13 cellular contexts compared by ENCODE assay signal in the genomic region with DNA sequence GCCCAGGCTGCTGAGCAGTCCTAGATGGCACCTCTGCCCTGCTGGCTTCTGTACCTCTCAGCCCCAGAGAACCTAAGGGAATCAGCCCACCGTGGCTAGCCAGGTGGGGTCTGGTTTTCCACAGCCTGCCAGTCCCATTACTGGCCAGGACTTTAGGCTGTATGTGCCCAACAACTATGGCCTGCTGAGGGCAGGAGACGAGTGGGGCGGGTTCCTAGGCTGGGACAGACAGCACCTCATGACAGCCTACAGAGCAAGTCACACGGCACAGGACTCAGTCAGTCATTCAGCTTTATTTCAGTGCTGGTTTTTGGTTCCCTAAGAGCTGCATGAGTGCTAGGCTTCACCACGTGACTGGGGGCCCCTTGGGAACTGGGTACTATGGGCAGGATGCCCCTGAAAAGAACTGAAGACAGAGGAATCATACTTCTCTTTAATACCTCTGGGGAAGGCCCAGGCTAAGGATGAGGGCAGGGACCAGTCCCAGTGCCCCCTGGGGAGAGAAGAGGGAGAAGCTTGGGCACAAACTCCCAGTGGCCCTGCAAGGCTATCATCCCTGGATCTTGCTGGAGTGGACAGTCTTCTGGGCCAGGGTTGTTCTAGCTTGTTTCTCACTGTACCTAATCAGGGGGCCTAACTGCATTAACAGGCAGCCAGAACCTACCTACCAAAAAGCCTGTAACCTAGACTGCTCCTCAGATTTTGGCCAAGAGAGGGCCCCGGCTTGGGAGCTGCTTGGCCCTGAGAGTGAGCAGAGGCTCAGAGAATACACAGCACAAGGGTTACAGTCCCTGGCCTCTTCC. TPM values are rescaled to one million over a fixed set of nuclear protein-coding genes. Genes with fewer than 3 reads are reported as not detected.
DNase-seq lines count a peak whose midpoint lies in the region; ATAC-seq lines count a peak whose summit lies in the region.
"Had no signal": no experiment of that assay in that cellular context is flagged by ENCODE, and none has a peak within 500 bp of the region (broad histone marks: within the 10 kb centered on the region; RNA-seq: fewer than 3 reads in every experiment).

No MANE protein-coding gene starts in this region.

- H3K4me3 Mint-ChIP-seq in CD4-positive, alpha-beta memory T cell: no peak overlapping the region
- no peak overlapping the region for H3K4me3 Mint-ChIP-seq in activated T-helper 17 cell treated with anti-CD3 and anti-CD28 coated beads, Interleukin-2, amount 50 U/mL, for 72 hours
- H3K4me3 Mint-ChIP-seq in naive B cell: peak overlapping the region in 5 of 8 donors; percentile 2 to 78 (median 50)
- H3K4me3 Mint-ChIP-seq: activated CD4-positive, alpha-beta T cell treated with anti-CD3 and anti-CD28 coated beads, Interleukin-2, amount 10 ng/mL, durations not matched to agents 7 days and 5 days had no signal

- no peaks in the 10 kb centered on the region for H3K27me3 Mint-ChIP-seq in CD4-positive, alpha-beta memory T cell
- H3K27me3 Mint-ChIP-seq in activated T-helper 17 cell treated with anti-CD3 and anti-CD28 coated beads, Interleukin-2, amount 50 U/mL, for 72 hours: no peaks in the 10 kb centered on the region
- no peaks in the 10 kb centered on the region for H3K27me3 Mint-ChIP-seq in naive B cell
- H3K27me3 Mint-ChIP-seq: activated CD4-positive, alpha-beta T cell treated with anti-CD3 and anti-CD28 coated beads, Interleukin-2, amount 10 ng/mL, durations not matched to agents 7 days and 5 days had no signal

- POLR2A ChIA-PET in CD4-positive, alpha-beta memory T cell (lab: Charles Lee; ENCODE audit: partially characterized antibody): interaction anchor here (1.1 to 4.5 kb wide), 2 partner anchors 14 to 154 kb away, joined by 3 to 21 read pairs; partner anchors contain the start of gene CLK3

- H3K4me3 ChIP-seq in CD4-positive, alpha-beta memory T cell (ENCODE audit: low read length in 2 of 2): no peak overlapping the region
- H3K4me3 ChIP-seq: prostate gland had no signal

- H3K36me3 Mint-ChIP-seq in CD4-positive, alpha-beta memory T cell: peaks cover 23 to 90% of the 10 kb centered on the region in 2 donors
- H3K36me3 Mint-ChIP-seq in activated T-helper 17 cell treated with anti-CD3 and anti-CD28 coated beads, Interleukin-2, amount 50 U/mL, for 72 hours (ENCODE audit: low read depth): peaks cover 81% of the 10 kb centered on the region
- H3K36me3 Mint-ChIP-seq in naive B cell: peaks cover 4 to 23% of the 10 kb centered on the region in 2 donors

- peaks cover 51% of the 10 kb centered on the region for H3K36me3 ChIP-seq in CD4-positive, alpha-beta memory T cell (ENCODE audit: insufficient read depth, low read length)

- ATAC-seq in activated T-helper 17 cell treated with anti-CD3 and anti-CD28 coated beads, Interleukin-2, amount 50 U/mL, for 72 hours (replicated peaks): no peak
- peak; percentile 68 to 69 for ATAC-seq in naive B cell (ENCODE audit: low read depth in 2 of 2)
- ATAC-seq in HG03139 (IDR thresholded peaks at IDR 0.05; ENCODE audit: unreplicated experiment): no peak
- ATAC-seq in HG03520 (IDR thresholded peaks at IDR 0.05; ENCODE audit: unreplicated experiment): no peak

- H3K9me3 Mint-ChIP-seq in CD4-positive, alpha-beta memory T cell: peaks cover 0 to 1% (median 0%) of the 10 kb centered on the region in 8 donors
- H3K9me3 Mint-ChIP-seq in activated T-helper 17 cell treated with anti-CD3 and anti-CD28 coated beads, Interleukin-2, amount 50 U/mL, for 72 hours: no peaks in the 10 kb centered on the region
- no peaks in the 10 kb centered on the region for H3K9me3 Mint-ChIP-seq in naive B cell
- H3K9me3 Mint-ChIP-seq: activated CD4-positive, alpha-beta T cell treated with anti-CD3 and anti-CD28 coated beads, Interleukin-2, amount 10 ng/mL, durations not matched to agents 7 days and 5 days had no signal

- CTCF ChIA-PET in CD4-positive, alpha-beta memory T cell (lab: Charles Lee; ENCODE audit: partially characterized antibody): interaction anchor here (0.7 to 19.9 kb wide), 12 partner anchors 6 to 352 kb away, joined by 3 to 389 read pairs (median 18); partner anchors contain the start of gene CLK3

- DNase-seq in CD4-positive, alpha-beta memory T cell: peak in 1 of 5 donors; percentile 19
- peak; percentile 1 for DNase-seq in HuH-7.5 (ENCODE audit: low spot score)
- peak; percentile 78 for DNase-seq in naive B cell
- no peak for DNase-seq in central memory CD4-positive, alpha-beta T cell
- DNase-seq: activated CD4-positive, alpha-beta T cell treated with anti-CD3 and anti-CD28 coated beads, Interleukin-2, amount 10 ng/mL, durations not matched to agents 7 days and 5 days; mesendoderm; NCI-H1105 treated with DMSO at 0.1 percent for 48 hours; stimulated activated CD4-positive, alpha-beta T cell treated with anti-CD3 and anti-CD28 coated beads, Interleukin-2, amount 100 ng/mL, for 48 hours; SW 1271 had no signal

- peaks cover 6% of the 10 kb centered on the region for H3K4me1 ChIP-seq in CD4-positive, alpha-beta memory T cell (ENCODE audit: insufficient read depth, low read length)
- H3K4me1 ChIP-seq: prostate gland had no signal

- intact Hi-C loops in CD4-positive, alpha-beta memory T cell (cut with micrococcal nuclease): loop anchor here (5.0 kb wide), 1 partner anchor 212 kb away; the partner anchor contains the start of gene ULK3

- H3K27ac Mint-ChIP-seq in CD4-positive, alpha-beta memory T cell: peak overlapping the region in 4 of 7 donors; percentile 17 to 47 (median 44)
- H3K27ac Mint-ChIP-seq in activated T-helper 17 cell treated with anti-CD3 and anti-CD28 coated beads, Interleukin-2, amount 50 U/mL, for 72 hours: peak overlapping the region; percentile 70
- peak overlapping the region; percentile 8 to 94 (median 80) for H3K27ac Mint-ChIP-seq in naive B cell

- no peaks in the 10 kb centered on the region for H3K27me3 ChIP-seq in CD4-positive, alpha-beta memory T cell (ENCODE audit: insufficient read depth, low read length)

- no peak overlapping the region for H3K27ac ChIP-seq in CD4-positive, alpha-beta memory T cell (ENCODE audit: low read depth, low read length)
- H3K27ac ChIP-seq: prostate gland had no signal

- peaks cover 2 to 6% (median 4%) of the 10 kb centered on the region in 4 donors for H3K4me1 Mint-ChIP-seq in CD4-positive, alpha-beta memory T cell
- no peaks in the 10 kb centered on the region for H3K4me1 Mint-ChIP-seq in activated T-helper 17 cell treated with anti-CD3 and anti-CD28 coated beads, Interleukin-2, amount 50 U/mL, for 72 hours
- peaks cover 56 to 72% (median 57%) of the 10 kb centered on the region in 3 donors for H3K4me1 Mint-ChIP-seq in naive B cell

- H3K9me3 ChIP-seq in CD4-positive, alpha-beta memory T cell (ENCODE audit: control insufficient read depth in 1 of 2, low read length in 2 of 2): no peaks in the 10 kb centered on the region
- H3K9me3 ChIP-seq: prostate gland had no signal

RNA-seq across cellular contexts. Expression of gene CLK3, which starts 14.8 kb away (rescaled TPM):
- total RNA-seq in CD4-positive, alpha-beta memory T cell: 100 to 1,000 TPM; 163 to 167 TPM
- 10 to 100 TPM; 59.1 to 94.1 TPM for polyA plus RNA-seq in CD4-positive, alpha-beta memory T cell
- 100 to 1,000 TPM; 117 to 179 TPM for total RNA-seq in activated T-helper 17 cell treated with anti-CD3 and anti-CD28 coated beads, Interleukin-2, amount 50 U/mL, for 72 hours
- 100 to 1,000 TPM in 1 of 6 donors, 10 to 100 TPM in 5; 53.1 to 118 (median 61.9) TPM for polyA plus RNA-seq in naive B cell (ENCODE audit: low read depth in 6 of 6)

Comparison
In these comparisons a context has a peak if more than half of its experiments do, and no peak if none do; other contexts are left out.
1. H3K4me3 Mint-ChIP-seq: peak in naive B cell (5 of 8); none in CD4-positive, alpha-beta memory T cell (0 of 8) and activated T-helper 17 cell treated with anti-CD3 and anti-CD28 coated beads, Interleukin-2, amount 50 U/mL, for 72 hours (single experiment).
2. ATAC-seq: peak in naive B cell (2 of 2); none in activated T-helper 17 cell treated with anti-CD3 and anti-CD28 coated beads, Interleukin-2, amount 50 U/mL, for 72 hours (single experiment), HG03139 (single experiment) and HG03520 (single experiment).
3. Peak in every context shown above with its lines, with median percentiles within 50 percentile points of each other: H3K27ac Mint-ChIP-seq.